11 cellular contexts compared by ENCODE assay signal in the genomic region with DNA sequence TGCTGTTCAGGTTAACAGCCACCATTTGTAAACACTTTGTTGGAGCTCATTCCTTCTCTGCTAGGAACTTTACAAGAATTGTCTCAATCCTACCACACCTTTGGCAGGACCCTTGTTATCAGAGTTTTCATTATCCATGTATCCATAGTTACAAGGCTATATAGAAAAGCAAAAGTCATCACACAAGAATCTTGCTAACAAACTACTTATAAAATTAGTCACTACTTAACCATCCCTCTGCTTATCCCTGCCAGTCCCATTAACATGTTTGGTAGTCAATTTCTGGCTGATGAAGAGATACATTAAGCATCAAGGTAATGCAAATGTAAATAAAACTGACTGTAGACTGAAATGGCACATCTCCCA. TPM values are rescaled to one million over a fixed set of nuclear protein-coding genes. Genes with fewer than 3 reads are reported as not detected.
DNase-seq lines count a peak whose midpoint lies in the region; ATAC-seq and TF ChIP-seq lines count a peak whose summit lies in the region.
"Had no signal": no experiment of that assay in that cellular context is flagged by ENCODE, and none has a peak within 500 bp of the region (broad histone marks: within the 10 kb centered on the region; RNA-seq: fewer than 3 reads in every experiment).

No MANE protein-coding gene starts in this region.

- DNase-seq in GM03348 (ENCODE audit: low spot score) = peak; percentile 49
- DNase-seq in amniotic stem cell (lab: John Stamatoyannopoulos, UW) = peak; percentile 10
- no peak for DNase-seq in left lung
- no peak for DNase-seq in NCI-H1436 (lab: John Stamatoyannopoulos, UW)
- DNase-seq: left cardiac atrium, NCI-H1417, T-helper 2 cell, thyroid gland had no signal

- no peaks in the 10 kb centered on the region for H3K27me3 ChIP-seq in left lung
- H3K27me3 ChIP-seq: thyroid gland had no signal

- peak; percentile 74 for ATAC-seq in left lung
- ATAC-seq in GM19452 (IDR thresholded peaks at IDR 0.05; ENCODE audit: unreplicated experiment) = no peak
- ATAC-seq in HG03045 (IDR thresholded peaks at IDR 0.05; ENCODE audit: unreplicated experiment) = no peak

- no peak overlapping the region for H3K27ac ChIP-seq in left lung
- H3K27ac ChIP-seq: thyroid gland had no signal

- H3K36me3 ChIP-seq in left lung = peaks cover 0 to 1% of the 10 kb centered on the region in 2 donors
- H3K36me3 ChIP-seq: thyroid gland had no signal

- H3K9me3 ChIP-seq in left lung = no peaks in the 10 kb centered on the region
- H3K9me3 ChIP-seq: thyroid gland had no signal

- H3K4me3 ChIP-seq in left lung = no peak overlapping the region
- H3K4me3 ChIP-seq: thyroid gland had no signal

- TF ChIP-seq CTCF in left lung (IDR thresholded peaks at IDR 0.05) = no peak

- H3K4me1 ChIP-seq in left lung = peaks cover 0 to 5% of the 10 kb centered on the region in 2 donors
- H3K4me1 ChIP-seq: thyroid gland had no signal

- intact Hi-C loops in left lung (cut with DNase I) = no loop called here

RNA-seq across cellular contexts. Expression of a gene that starts 10.4 kb away (rescaled TPM):
- total RNA-seq in left lung = 1 to 10 TPM; 3.5 to 4.5 TPM

RNA-seq across cellular contexts. Expression of a gene that starts 10.6 kb away (rescaled TPM):
- 10 to 100 TPM; 23.8 to 28.7 TPM for total RNA-seq in left lung

RNA-seq across cellular contexts. Expression of a gene that starts 13.2 kb away (rescaled TPM):
- total RNA-seq in left lung = 10 to 100 TPM in 1 of 2 donors, 1 to 10 TPM in 1; 9.9 to 10.2 TPM

RNA-seq across cellular contexts. Expression of a gene that starts 19.6 kb away (rescaled TPM):
- under 1 TPM; 0.70 to 0.89 TPM for total RNA-seq in left lung
- total RNA-seq: epithelial cell of proximal tubule had no signal

RNA-seq across cellular contexts. Expression of a gene that starts 23.2 kb away (rescaled TPM):
- total RNA-seq in left lung = 1 to 10 TPM; 4.0 to 4.3 TPM

Comparison
In these comparisons a context has a peak if more than half of its experiments do, and no peak if none do; other contexts are left out.
1. DNase-seq: peak in GM03348 (single experiment) and amniotic stem cell (single experiment); none in left lung (0 of 2) and NCI-H1436 (single experiment).